Comparison of ENCODE assay signal across 24 cellular contexts in genomic region chr10:111482074-111482350, GRCh38.
DNase-seq lines count a peak whose midpoint lies in the region; ATAC-seq and TF ChIP-seq lines count a peak whose summit lies in the region.
"Had no signal": no experiment of that assay in that cellular context is flagged by ENCODE, and none has a peak within 500 bp of the region (broad histone marks: within the 10 kb centered on the region; RNA-seq: fewer than 3 reads in every experiment).

No MANE protein-coding gene starts in this region.

- H3K36me3 Mint-ChIP-seq in stimulated activated memory B cell treated with anti-CD40 and anti-IgM and Interleukin-4, amounts not matched to agents 10 μg/mL and 1 μg/mL and 100 μg/mL, for 72 hours = no peaks in the 10 kb centered on the region
- H3K36me3 Mint-ChIP-seq: CD14-positive monocyte; CD8-positive, alpha-beta memory T cell had no signal

- H3K27me3 Mint-ChIP-seq in stimulated activated memory B cell treated with anti-CD40 and anti-IgM and Interleukin-4, amounts not matched to agents 10 μg/mL and 1 μg/mL and 100 μg/mL, for 72 hours = no peaks in the 10 kb centered on the region

- TF ChIP-seq CTCF in WERI-Rb-1 (IDR thresholded peaks at IDR 0.05; ENCODE audit: low read depth, low read length) = no peak
- no peak for TF ChIP-seq CTCF in suprapubic skin (IDR thresholded peaks at IDR 0.05)

- H3K4me3 ChIP-seq in WERI-Rb-1 (ENCODE audit: low read depth, low read length) (no peak overlapping the region), suprapubic skin (no peak overlapping the region)
- H3K4me3 ChIP-seq: A549; BLaER1 treated with 17β-estradiol and CSF1 and Interleukin-3, amounts not matched to agents 10 nM and 100 nM; GM12878; GM23248 had no signal

- no peak for TF ChIP-seq EP300 in suprapubic skin (IDR thresholded peaks at IDR 0.05)

- H3K9me3 ChIP-seq in WERI-Rb-1 (ENCODE audit: severe bottlenecking) (no peaks in the 10 kb centered on the region), suprapubic skin (no peaks in the 10 kb centered on the region)
- H3K9me3 ChIP-seq: A549, BE2C had no signal

- no peaks in the 10 kb centered on the region for H3K4me1 ChIP-seq in suprapubic skin
- H3K4me1 ChIP-seq: A549; BLaER1 treated with 17β-estradiol and CSF1 and Interleukin-3, amounts not matched to agents 10 nM and 100 nM had no signal

- H3K27ac ChIP-seq in WERI-Rb-1 (peak overlapping the region; percentile 48), suprapubic skin (no peak overlapping the region)
- H3K27ac ChIP-seq: A549; BLaER1 treated with 17β-estradiol and CSF1 and Interleukin-3, amounts not matched to agents 10 nM and 100 nM; GM23248 had no signal

- no peaks in the 10 kb centered on the region for H3K9me3 Mint-ChIP-seq in stimulated activated memory B cell treated with anti-CD40 and anti-IgM and Interleukin-4, amounts not matched to agents 10 μg/mL and 1 μg/mL and 100 μg/mL, for 72 hours
- H3K9me3 Mint-ChIP-seq: CD4-positive, alpha-beta T cell; CD8-positive, alpha-beta memory T cell had no signal

- H3K4me1 Mint-ChIP-seq in stimulated activated memory B cell treated with anti-CD40 and anti-IgM and Interleukin-4, amounts not matched to agents 10 μg/mL and 1 μg/mL and 100 μg/mL, for 72 hours = no peaks in the 10 kb centered on the region
- H3K4me1 Mint-ChIP-seq: CD14-positive monocyte; CD8-positive, alpha-beta memory T cell had no signal

- no peak overlapping the region for H3K27ac Mint-ChIP-seq in stimulated activated memory B cell treated with anti-CD40 and anti-IgM and Interleukin-4, amounts not matched to agents 10 μg/mL and 1 μg/mL and 100 μg/mL, for 72 hours
- H3K27ac Mint-ChIP-seq: CD14-positive monocyte; CD4-positive, alpha-beta T cell; CD8-positive, alpha-beta memory T cell had no signal

- H3K27me3 ChIP-seq in WERI-Rb-1 (ENCODE audit: insufficient read depth, low read depth, severe bottlenecking) (no peaks in the 10 kb centered on the region), suprapubic skin (no peaks in the 10 kb centered on the region)
- H3K27me3 ChIP-seq: BE2C; BLaER1 treated with 17β-estradiol and CSF1 and Interleukin-3, amounts not matched to agents 10 nM and 100 nM had no signal

- ATAC-seq in left lobe of liver = peak; percentile 27
- peak; percentile 41 for ATAC-seq in stimulated activated memory B cell treated with anti-CD40 and anti-IgM and Interleukin-4, amounts not matched to agents 10 μg/mL and 1 μg/mL and 100 μg/mL, for 72 hours
- ATAC-seq in GM19023 (IDR thresholded peaks at IDR 0.05; ENCODE audit: unreplicated experiment) = no peak
- ATAC-seq: A549, GM12878 had no signal

- DNase-seq in NCI-H82 (lab: John Stamatoyannopoulos, UW) = peak; percentile 3
- DNase-seq in NCI-H82 treated with DMSO at 0.1 percent for 48 hours (lab: John Stamatoyannopoulos, UW; ENCODE audit: unreplicated experiment) = no peak
- DNase-seq in WERI-Rb-1 = peak; percentile 19
- DNase-seq in left lobe of liver (ENCODE audit: low spot score) = no peak
- no peak for DNase-seq in suprapubic skin (ENCODE audit: low spot score in 2 of 2)
- DNase-seq: 8988T; ACHN; AML-193; BE2C; CD4-positive, alpha-beta T cell; CD8-positive, alpha-beta memory T cell; DMS 273 treated with DMSO at 0.1 percent for 48 hours; DMS79; EL; GDM1; GM23248; H7; HCEC 1CT had no signal

- H3K36me3 ChIP-seq in WERI-Rb-1 = no peaks in the 10 kb centered on the region
- no peaks in the 10 kb centered on the region for H3K36me3 ChIP-seq in suprapubic skin
- H3K36me3 ChIP-seq: BE2C; BLaER1 treated with 17β-estradiol and CSF1 and Interleukin-3, amounts not matched to agents 10 nM and 100 nM had no signal

- no peak overlapping the region for H3K4me3 Mint-ChIP-seq in stimulated activated memory B cell treated with anti-CD40 and anti-IgM and Interleukin-4, amounts not matched to agents 10 μg/mL and 1 μg/mL and 100 μg/mL, for 72 hours
- H3K4me3 Mint-ChIP-seq: CD14-positive monocyte; CD4-positive, alpha-beta T cell; CD8-positive, alpha-beta memory T cell had no signal

- TF ChIP-seq POLR2A in suprapubic skin (IDR thresholded peaks at IDR 0.05) = no peak

Comparison
In these comparisons a context has a peak if more than half of its experiments do, and no peak if none do; other contexts are left out.
1. DNase-seq: peak in NCI-H82 (single experiment) and WERI-Rb-1 (single experiment); none in NCI-H82 treated with DMSO at 0.1 percent for 48 hours (single experiment), left lobe of liver (single experiment) and suprapubic skin (0 of 2).